ENCODE assay signal across 8 cellular contexts in genomic region chr2:111735838-111736711, GRCh38.
DNase-seq lines count a peak whose midpoint lies in the region; ATAC-seq and TF ChIP-seq lines count a peak whose summit lies in the region.
"Not testable (repeated sequence)": the region's sequence is repeated elsewhere in the genome, so short reads cannot be mapped to it uniquely, and the experiment has no call there.

No MANE protein-coding gene starts in this region.

- H3K27ac ChIP-seq in RWPE1 = not testable (repeated sequence)

- not testable (repeated sequence) for DNase-seq in Calu3; RWPE1 (ENCODE audit: low spot score)
- DNase-seq in LNCaP clone FGC (ENCODE audit: low read depth) (peak; percentile 57), astrocyte of the hippocampus (ENCODE audit: low read depth, low spot score) (peak; percentile 26), fibroblast of the conjunctiva (ENCODE audit: low read depth) (peak; percentile 70), mucosa of descending colon (peak in 1 of 3 donors; percentile 29), stromal cell of bone marrow (ENCODE audit: low read depth) (peak; percentile 34)

- peak; percentile 49 for TF ChIP-seq CTCF in Calu3 (IDR thresholded peaks at IDR 0.05; ENCODE audit: unreplicated experiment)
- TF ChIP-seq CTCF in LNCaP clone FGC (IDR thresholded peaks at IDR 0.05; ENCODE audit: control insufficient read depth, extremely low read depth, insufficient read depth); mucosa of descending colon (IDR thresholded peaks at IDR 0.05): not testable (repeated sequence)
- peak; percentile 21; the same call in 1 of the 2 replicates for TF ChIP-seq CTCF in RWPE1 (conservative IDR thresholded peaks at IDR 0.05; ENCODE audit: low read depth)

- peak; percentile 70 for ATAC-seq in GM21723 (IDR thresholded peaks at IDR 0.05; ENCODE audit: unreplicated experiment)
- ATAC-seq in mucosa of descending colon = peak; percentile 94

- not testable (repeated sequence) for H3K27ac Mint-ChIP-seq in Calu3 (ENCODE audit: unreplicated experiment)

- H3K36me3 Mint-ChIP-seq in Calu3 (ENCODE audit: insufficient read depth, unreplicated experiment) = not testable (repeated sequence)

- not testable (repeated sequence) for H3K27me3 Mint-ChIP-seq in Calu3 (ENCODE audit: unreplicated experiment)

- not testable (repeated sequence) for H3K9me3 Mint-ChIP-seq in Calu3 (ENCODE audit: low read depth, unreplicated experiment)

- H3K4me3 ChIP-seq in LNCaP clone FGC (ENCODE audit: low read depth, low read length); mucosa of descending colon: not testable (repeated sequence)

- intact Hi-C loops in Calu3 (cut with micrococcal nuclease; ENCODE audit: unreplicated experiment); mucosa of descending colon (cut with DNase I, micrococcal nuclease): not testable (repeated sequence)

- H3K4me1 Mint-ChIP-seq in Calu3 (ENCODE audit: low read depth, unreplicated experiment) = not testable (repeated sequence)

- H3K36me3 ChIP-seq in mucosa of descending colon (ENCODE audit: low read depth) = not testable (repeated sequence)

- H3K4me3 Mint-ChIP-seq in Calu3 (ENCODE audit: low read depth, unreplicated experiment) = not testable (repeated sequence)

- CTCF ChIA-PET in Calu3 (lab: Charles Lee); RWPE1 (lab: Yijun Ruan, JAX): not testable (repeated sequence)

- H3K9me3 ChIP-seq in mucosa of descending colon = not testable (repeated sequence)

- not testable (repeated sequence) for BruUV-seq in Calu3 (replicated peaks; lab: Mats Ljungman, UMichigan)

- H3K4me1 ChIP-seq in mucosa of descending colon (ENCODE audit: low read depth) = not testable (repeated sequence)

- POLR2A ChIA-PET in RWPE1 (lab: Yijun Ruan, JAX; ENCODE audit: low non-redundant PET) = not testable (repeated sequence)
